In the genomic region with DNA sequence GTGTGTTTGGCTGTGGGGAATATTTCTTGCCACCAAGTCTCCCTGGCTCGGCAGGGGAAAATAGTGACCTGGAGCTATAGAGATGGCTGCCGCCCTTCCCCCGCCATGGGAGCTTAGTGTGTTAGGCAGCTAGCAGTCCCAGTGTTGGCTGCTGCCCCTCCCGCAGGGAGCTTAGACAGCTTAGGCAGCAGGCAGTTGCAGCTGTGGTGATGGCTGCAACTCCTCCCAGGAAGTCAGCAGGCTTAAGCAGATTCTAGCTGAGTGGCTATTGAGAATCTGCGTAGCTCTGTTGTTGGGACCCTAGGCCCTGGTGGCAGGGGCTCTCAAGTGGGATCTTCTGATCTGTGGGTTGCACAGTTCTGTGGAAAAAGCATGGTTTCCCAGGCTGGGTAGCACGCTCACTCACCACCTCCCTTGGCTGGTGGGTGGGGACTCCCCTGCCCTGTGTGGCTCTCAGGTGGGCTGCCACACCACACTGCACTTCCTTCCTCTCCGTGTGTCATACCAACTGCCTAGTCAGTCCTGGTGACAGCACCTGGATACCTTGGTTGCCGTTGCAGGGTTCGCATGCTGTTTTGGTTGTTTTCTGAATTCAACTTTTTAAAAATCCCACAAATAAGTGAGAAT, we compare ENCODE assay signal across 19 cellular contexts. TPM values are rescaled to one million over a fixed set of nuclear protein-coding genes. Genes with fewer than 3 reads are reported as not detected.
DNase-seq lines count a peak whose midpoint lies in the region; ATAC-seq, FAIRE-seq and TF ChIP-seq lines count a peak whose summit lies in the region.
"Had no signal": no experiment of that assay in that cellular context is flagged by ENCODE, and none has a peak within 500 bp of the region (broad histone marks: within the 10 kb centered on the region; RNA-seq: fewer than 3 reads in every experiment).

No MANE protein-coding gene starts in this region.

- H3K4me1 Mint-ChIP-seq in T-cell = no peaks in the 10 kb centered on the region
- H3K4me1 Mint-ChIP-seq: central memory CD8-positive, alpha-beta T cell; mesothelial cell of epicardium had no signal

- no peak overlapping the region for H3K14ac ChIP-seq in IMR-90 (replicated peaks; ENCODE audit: low read depth, low read length)

- H3K4me3 Mint-ChIP-seq in T-cell = no peak overlapping the region
- H3K4me3 Mint-ChIP-seq: central memory CD8-positive, alpha-beta T cell; mesothelial cell of epicardium had no signal

- no peak overlapping the region for H3K4ac ChIP-seq in IMR-90 (ENCODE audit: low read depth, low read length)

- no peak overlapping the region for H2BK15ac ChIP-seq in IMR-90 (ENCODE audit: low read depth, low read length)

- no peaks in the 10 kb centered on the region for H3K36me3 Mint-ChIP-seq in T-cell
- H3K36me3 Mint-ChIP-seq: mesothelial cell of epicardium had no signal

- no peaks in the 10 kb centered on the region for H3K36me3 ChIP-seq in IMR-90 (ENCODE audit: control insufficient read depth, insufficient read depth, low read length)
- H3K36me3 ChIP-seq in K562 (ENCODE audit: control insufficient read depth, insufficient read depth, low read length) = no peaks in the 10 kb centered on the region
- H3K36me3 ChIP-seq: neutrophil, right atrium auricular region had no signal

- TF ChIP-seq RAD21 in IMR-90 (IDR thresholded peaks at IDR 0.05; ENCODE audit: low read length) = no peak
- TF ChIP-seq RAD21 in K562 (CRISPR knock-in tag; conservative IDR thresholded peaks at IDR 0.05 in 1 of 2, IDR thresholded peaks at IDR 0.05 in 1 of 2) = no peak

- H3K4me2 ChIP-seq in IMR-90 (ENCODE audit: low read depth, low read length) (no peak overlapping the region), K562 (ENCODE audit: insufficient read depth, low read length) (no peak overlapping the region)

- H3K9me1 ChIP-seq in IMR-90 (ENCODE audit: insufficient read depth, low read length) (no peaks in the 10 kb centered on the region), K562 (ENCODE audit: control insufficient read depth, insufficient read depth, low read length) (no peaks in the 10 kb centered on the region)

- no peak overlapping the region for H4K5ac ChIP-seq in IMR-90 (ENCODE audit: low read depth, low read length)

- no peak overlapping the region for H2BK20ac ChIP-seq in IMR-90 (ENCODE audit: low read depth, low read length)

- no peak overlapping the region for H2BK120ac ChIP-seq in IMR-90 (ENCODE audit: low read depth, low read length)

- no peak overlapping the region for H3K56ac ChIP-seq in IMR-90 (ENCODE audit: extremely low read depth, insufficient read depth, low read length)

- no peak overlapping the region for H3K27ac Mint-ChIP-seq in T-cell
- H3K27ac Mint-ChIP-seq: mesothelial cell of epicardium had no signal

- no peak overlapping the region for H2AK9ac ChIP-seq in IMR-90 (replicated peaks; ENCODE audit: low read depth, low read length, poor library complexity)

- TF ChIP-seq CTCF in IMR-90 (conservative IDR thresholded peaks at IDR 0.05; ENCODE audit: low read depth, low read length) (no peak), K562 (IDR thresholded peaks at IDR 0.05 in 2 of 3, conservative IDR thresholded peaks at IDR 0.05 in 1 of 3; ENCODE audit: insufficient read depth in 2 of 3, low read depth in 1 of 3, low read length in 3 of 3) (no peak)

- no peaks in the 10 kb centered on the region for H4K20me1 ChIP-seq in IMR-90 (ENCODE audit: insufficient read depth, low read length)
- H4K20me1 ChIP-seq in K562 (replicated peaks; ENCODE audit: control insufficient read depth, insufficient read depth, low read length) = no peaks in the 10 kb centered on the region

- in situ Hi-C loops in IMR-90 (cut with MboI; ENCODE audit: low sequenced_read_pairs) = no loop called here
- in situ Hi-C loops in K562 (cut with MboI) = no loop called here

- no peak overlapping the region for H3K23ac ChIP-seq in IMR-90 (ENCODE audit: low read depth, low read length)

- TF ChIP-seq EP300 in K562 (IDR thresholded peaks at IDR 0.05; ENCODE audit: low read length) = no peak

- no peaks in the 10 kb centered on the region for H3K79me1 ChIP-seq in IMR-90 (ENCODE audit: low read depth in 1 of 2, low read length in 2 of 2)

- no peak overlapping the region for H3K9ac ChIP-seq in IMR-90 (ENCODE audit: low read depth, low read length)
- H3K9ac ChIP-seq in K562 (ENCODE audit: insufficient read depth in 1 of 2, low read depth in 2 of 2, low read length in 2 of 2) = peak overlapping the region in 1 of 2 experiments; percentile 47; a peak in 1 of 4 replicates

- ATAC-seq in IMR-90 (ENCODE audit: low read depth) (peak; percentile 54; the same call in 1 of the 2 replicates), T-cell (replicated peaks in 1 of 4) (peak; percentile 52 to 65 (median 59)), K562 (peak; percentile 35; the same call in 1 of the 3 replicates), HG03175 (IDR thresholded peaks at IDR 0.05; ENCODE audit: unreplicated experiment) (no peak)
- ATAC-seq: left colon had no signal

- intact Hi-C loops in IMR-90 (cut with micrococcal nuclease) (no loop called here), K562 (cut with micrococcal nuclease) (no loop called here)

- BruUV-seq in IMR-90 (replicated peaks; lab: Mats Ljungman, UMichigan) (no TSS peak), K562 (replicated peaks; lab: Mats Ljungman, UMichigan) (no TSS peak)

- CTCF ChIA-PET in IMR-90 (lab: Yijun Ruan, JAX) = interaction anchor here (0.8 kb wide), 1 partner anchor 18 kb away, joined by 4 read pairs; no protein-coding TSS in a partner anchor
- CTCF ChIA-PET in T-cell (lab: Charles Lee) = no interaction called here
- CTCF ChIA-PET in K562 (lab: Yijun Ruan, JAX; ENCODE audit: low intra/inter-chr PET ratio) = no interaction called here

- POLR2A ChIA-PET in IMR-90 (lab: Charles Lee; ENCODE audit: unreplicated experiment) = no interaction called here
- POLR2A ChIA-PET in T-cell (lab: Charles Lee) = no interaction called here
- POLR2A ChIA-PET in K562 (lab: Yijun Ruan, JAX) = interaction anchor here (0.6 kb wide), 1 partner anchor 190 kb away, joined by 3 read pairs; no protein-coding TSS in a partner anchor

- TF ChIP-seq POLR2A in IMR-90 (IDR thresholded peaks at IDR 0.05; ENCODE audit: low read depth, low read length) (no peak), K562 (conservative IDR thresholded peaks at IDR 0.05) (no peak)

- H3K4me3 ChIP-seq in IMR-90 (ENCODE audit: insufficient read depth, low read depth, low read length) = no peak overlapping the region
- no peak overlapping the region for H3K4me3 ChIP-seq in K562
- H3K4me3 ChIP-seq: right atrium auricular region had no signal

- peaks cover 8 to 15% (median 9%) of the 10 kb centered on the region in 3 donors for H3K9me3 Mint-ChIP-seq in T-cell
- H3K9me3 Mint-ChIP-seq: central memory CD8-positive, alpha-beta T cell had no signal

- H3K9me3 ChIP-seq in IMR-90 (ENCODE audit: control insufficient read depth, insufficient read depth, low read length) (no peaks in the 10 kb centered on the region), K562 (replicated peaks; ENCODE audit: control insufficient read depth, insufficient read depth, low read depth, low read length) (no peaks in the 10 kb centered on the region)
- H3K9me3 ChIP-seq: neutrophil had no signal

- no peaks in the 10 kb centered on the region for H3K4me1 ChIP-seq in IMR-90 (ENCODE audit: control insufficient read depth, insufficient read depth, low read length)
- no peaks in the 10 kb centered on the region; a peak in 2 of 5 replicates for H3K4me1 ChIP-seq in K562 (replicated peaks in 1 of 2; ENCODE audit: control insufficient read depth in 2 of 2, insufficient read depth in 2 of 2, low read length in 2 of 2)
- H3K4me1 ChIP-seq: right atrium auricular region had no signal

- no peak for FAIRE-seq in K562 (lab: Jason Lieb, UNC)
- FAIRE-seq: GM19239 had no signal

- H2AFZ ChIP-seq in IMR-90 (replicated peaks; ENCODE audit: low read length, poor library complexity) = no peak overlapping the region
- H2AFZ ChIP-seq in K562 (ENCODE audit: low read depth, low read length) = no peak overlapping the region; the same call in 1 of the 2 replicates

- DNase-seq in IMR-90 (no peak), T-cell (peak in 13 of 34 experiments; percentile 0 to 29 (median 3)), K562 (ENCODE audit: extremely low read depth in 1 of 4, low spot score in 3 of 4) (peak in 1 of 4 experiments; percentile 5), DMS 273 (lab: John Stamatoyannopoulos, UW; ENCODE audit: unreplicated experiment) (no peak), HuH-7 (ENCODE audit: low spot score) (no peak)
- peak; percentile 13 for DNase-seq in stimulated activated CD8-positive, alpha-beta memory T cell treated with anti-CD3 and anti-CD28 coated beads, Interleukin-4, amount 100 ng/mL, for 24 hours (ENCODE audit: low read depth)
- DNase-seq in central memory CD4-positive, alpha-beta T cell = no peak
- DNase-seq: hypothalamus, left colon, NCI-H2107, NCI-H774, trophoblast cell had no signal

- no peak overlapping the region for H2AK5ac ChIP-seq in IMR-90 (ENCODE audit: low read depth, low read length)

- dilution Hi-C loops in IMR-90 (cut with HindIII; ENCODE audit: low sequenced_read_pairs, unreplicated experiment) = no loop called here

- peaks cover 3% of the 10 kb centered on the region for H3K27me3 ChIP-seq in IMR-90 (ENCODE audit: control insufficient read depth, insufficient read depth, low read length)
- no peaks in the 10 kb centered on the region for H3K27me3 ChIP-seq in K562 (ENCODE audit: control insufficient read depth in 2 of 2, insufficient read depth in 2 of 2, low read length in 2 of 2)
- H3K27me3 ChIP-seq: neutrophil, right atrium auricular region had no signal

- H3K18ac ChIP-seq in IMR-90 (ENCODE audit: low read depth, low read length) = no peak overlapping the region

- no peak overlapping the region for H4K91ac ChIP-seq in IMR-90 (ENCODE audit: insufficient read depth, low read depth, low read length)

- peaks cover 5 to 33% of the 10 kb centered on the region in 2 donors for H3K27me3 Mint-ChIP-seq in T-cell

- H3K27ac ChIP-seq in IMR-90 (ENCODE audit: insufficient read depth, low read length) = no peak overlapping the region
- H3K27ac ChIP-seq in K562 (ENCODE audit: extremely low read depth, low read depth, low read length) = no peak overlapping the region
- H3K27ac ChIP-seq: neutrophil, right atrium auricular region had no signal

- H3K79me2 ChIP-seq in K562 (ENCODE audit: control insufficient read depth, insufficient read depth, low read length) = no peaks in the 10 kb centered on the region

- no peak overlapping the region for H4K8ac ChIP-seq in IMR-90 (ENCODE audit: low read depth in 2 of 2, low read length in 2 of 2)

- no peak overlapping the region for H2BK5ac ChIP-seq in IMR-90 (ENCODE audit: low read depth, low read length, poor library complexity, severe bottlenecking)

- WGBS in IMR-90 (ENCODE audit: extremely low coverage in 2 of 2, insufficient read length in 1 of 2), 2 experiments = 0% methylated on average over 1 of the region's 9 CpGs; no CpG with 5 or more reads in 1 of the 2 experiments
- 11% methylated on average over 9 of the region's 9 CpGs for WGBS in K562 (ENCODE audit: insufficient coverage, low coverage, missing lambda C conversion rate)

RNA-seq across cellular contexts. Expression of a gene that starts 9.3 kb away (rescaled TPM):
- total RNA-seq in IMR-90 (2012; rRNA removed) (not detected in 2 replicates), T-cell (not detected), K562 (2014; rRNA removed) (not detected in 2 replicates), K562 (2014; rRNA removed; fragmentation: Illumina TruSeq; extraction: Trizol) (not detected in 2 replicates), K562 (2015; rRNA removed; fragmentation: Illumina TruSeq; extraction: Trizol) (not detected in 2 replicates), K562 (2021) (not detected in 2 replicates)
- polyA plus RNA-seq in IMR-90 (2012; rRNA removed) (not detected in 2 replicates), K562 (2011; rRNA removed) (not detected in 2 replicates), K562 (2014; fragmentation: Illumina TruSeq; extraction: Trizol) (not detected in 2 replicates), K562 (2014; fragmentation: Nextera tagmentation; extraction: Ambion mirVana) (not detected), K562 (2014; rRNA removed) (not detected in 2 replicates)
- not detected in 2 replicates for polyA plus RNA-seq in IMR-90 (2012; cell fraction: cytosol; rRNA removed)
- not detected in 2 replicates for polyA plus RNA-seq in IMR-90 (2012; cell fraction: nucleus; rRNA removed; ENCODE audit: low replicate concordance)
- not detected in 2 replicates for total RNA-seq in K562 (2011; cell fraction: chromatin; rRNA removed; ENCODE audit: low replicate concordance)
- not detected in 2 replicates for total RNA-seq in K562 (2011; cell fraction: nucleolus; rRNA removed)
- not detected in 2 replicates for total RNA-seq in K562 (2011; cell fraction: nucleoplasm; rRNA removed)
- polyA plus RNA-seq in K562 (2011; cell fraction: cytosol; rRNA removed) = not detected in 2 replicates
- polyA plus RNA-seq in K562 (2011; cell fraction: nucleus; rRNA removed) = not detected in 2 replicates
- polyA plus RNA-seq in K562 (2012) = not detected in 2 replicates
- polyA minus RNA-seq in K562 (2011; rRNA and poly(A)+ RNA removed) = not detected in 2 replicates
- polyA minus RNA-seq in K562 (2011; cell fraction: cytosol; rRNA and poly(A)+ RNA removed) = not detected in 2 replicates
- polyA minus RNA-seq in K562 (2011; cell fraction: nucleus; rRNA and poly(A)+ RNA removed) = not detected in 2 replicates
- total RNA-seq: left colon, mesothelial cell of epicardium, right atrium auricular region had no signal
- polyA plus RNA-seq: BJ had no signal

RNA-seq across cellular contexts. Expression of a gene that starts 20.9 kb away (rescaled TPM):
- total RNA-seq in IMR-90 (2012; rRNA removed) = not detected in 2 replicates
- not detected in 2 replicates for polyA plus RNA-seq in IMR-90 (2012; rRNA removed)
- not detected in 2 replicates for polyA plus RNA-seq in IMR-90 (2012; cell fraction: cytosol; rRNA removed)
- 0.05 and 0.18 TPM in 2 replicates for polyA plus RNA-seq in IMR-90 (2012; cell fraction: nucleus; rRNA removed; ENCODE audit: low replicate concordance)
- under 1 TPM in 1 of 5 donors, not detected in 4; 0.35 TPM for total RNA-seq in T-cell
- not detected in 2 replicates for total RNA-seq in K562 (2011; cell fraction: chromatin; rRNA removed; ENCODE audit: low replicate concordance)
- total RNA-seq in K562 (2011; cell fraction: nucleolus; rRNA removed) = not detected in 2 replicates
- total RNA-seq in K562 (2011; cell fraction: nucleoplasm; rRNA removed) = not detected in 2 replicates
- total RNA-seq in K562 (2014; rRNA removed) = not detected in 2 replicates
- total RNA-seq in K562 (2014; rRNA removed; fragmentation: Illumina TruSeq; extraction: Trizol) = 0.10 TPM in 1 of 2 replicates, not detected in the other
- total RNA-seq in K562 (2015; rRNA removed; fragmentation: Illumina TruSeq; extraction: Trizol) = not detected in 2 replicates
- total RNA-seq in K562 (2021) = not detected in 2 replicates
- not detected in 2 replicates for polyA plus RNA-seq in K562 (2011; rRNA removed)
- polyA plus RNA-seq in K562 (2011; cell fraction: cytosol; rRNA removed) = 0.04 TPM in 1 of 2 replicates, not detected in the other
- polyA plus RNA-seq in K562 (2011; cell fraction: nucleus; rRNA removed) = not detected in 2 replicates
- polyA plus RNA-seq in K562 (2012) = 0.06 TPM in 1 of 2 replicates, not detected in the other
- polyA plus RNA-seq in K562 (2014; fragmentation: Illumina TruSeq; extraction: Trizol) = 0.06 TPM in 1 of 2 replicates, not detected in the other
- polyA plus RNA-seq in K562 (2014; fragmentation: Nextera tagmentation; extraction: Ambion mirVana) = under 1 TPM in 1 of 2 experiments, not detected in 1; 0.06 TPM
- polyA plus RNA-seq in K562 (2014; rRNA removed) = 0.03 TPM in 1 of 2 replicates, not detected in the other
- polyA minus RNA-seq in K562 (2011; rRNA and poly(A)+ RNA removed) = not detected in 2 replicates
- not detected in 2 replicates for polyA minus RNA-seq in K562 (2011; cell fraction: cytosol; rRNA and poly(A)+ RNA removed)
- not detected in 2 replicates for polyA minus RNA-seq in K562 (2011; cell fraction: nucleus; rRNA and poly(A)+ RNA removed)
- total RNA-seq: left colon, mesothelial cell of epicardium had no signal

RNA-seq across cellular contexts. Expression of a gene that starts 35.2 kb away (rescaled TPM):
- not detected in 2 replicates for total RNA-seq in IMR-90 (2012; rRNA removed)
- polyA plus RNA-seq in IMR-90 (2012; rRNA removed) = not detected in 2 replicates
- not detected in 2 replicates for polyA plus RNA-seq in IMR-90 (2012; cell fraction: cytosol; rRNA removed)
- polyA plus RNA-seq in IMR-90 (2012; cell fraction: nucleus; rRNA removed; ENCODE audit: low replicate concordance) = not detected in 2 replicates
- not detected for total RNA-seq in T-cell
- total RNA-seq in K562 (2011; cell fraction: chromatin; rRNA removed; ENCODE audit: low replicate concordance) = not detected in 2 replicates
- total RNA-seq in K562 (2011; cell fraction: nucleolus; rRNA removed) = not detected in 2 replicates
- not detected in 2 replicates for total RNA-seq in K562 (2011; cell fraction: nucleoplasm; rRNA removed)
- not detected in 2 replicates for total RNA-seq in K562 (2014; rRNA removed)
- not detected in 2 replicates for total RNA-seq in K562 (2014; rRNA removed; fragmentation: Illumina TruSeq; extraction: Trizol)
- not detected in 2 replicates for total RNA-seq in K562 (2015; rRNA removed; fragmentation: Illumina TruSeq; extraction: Trizol)
- total RNA-seq in K562 (2021) = not detected in 2 replicates
- not detected in 2 replicates for polyA plus RNA-seq in K562 (2011; rRNA removed)
- not detected in 2 replicates for polyA plus RNA-seq in K562 (2011; cell fraction: cytosol; rRNA removed)
- polyA plus RNA-seq in K562 (2011; cell fraction: nucleus; rRNA removed) = not detected in 2 replicates
- not detected in 2 replicates for polyA plus RNA-seq in K562 (2012)
- not detected in 2 replicates for polyA plus RNA-seq in K562 (2014; fragmentation: Illumina TruSeq; extraction: Trizol)
- polyA plus RNA-seq in K562 (2014; fragmentation: Nextera tagmentation; extraction: Ambion mirVana) = not detected
- not detected in 2 replicates for polyA plus RNA-seq in K562 (2014; rRNA removed)
- not detected in 2 replicates for polyA minus RNA-seq in K562 (2011; rRNA and poly(A)+ RNA removed)
- polyA minus RNA-seq in K562 (2011; cell fraction: cytosol; rRNA and poly(A)+ RNA removed) = not detected in 2 replicates
- not detected in 2 replicates for polyA minus RNA-seq in K562 (2011; cell fraction: nucleus; rRNA and poly(A)+ RNA removed)
- total RNA-seq: left colon, mesothelial cell of epicardium, right atrium auricular region had no signal
- polyA plus RNA-seq: BJ had no signal

RNA-seq across cellular contexts. Expression of a gene that starts 43.3 kb away (rescaled TPM):
- total RNA-seq in IMR-90 (2012; rRNA removed) (not detected in 2 replicates), T-cell (not detected), K562 (2014; rRNA removed) (not detected in 2 replicates), K562 (2014; rRNA removed; fragmentation: Illumina TruSeq; extraction: Trizol) (not detected in 2 replicates), K562 (2015; rRNA removed; fragmentation: Illumina TruSeq; extraction: Trizol) (not detected in 2 replicates), K562 (2021) (not detected in 2 replicates)
- polyA plus RNA-seq in IMR-90 (2012; rRNA removed) (not detected in 2 replicates), K562 (2011; rRNA removed) (not detected in 2 replicates), K562 (2014; fragmentation: Illumina TruSeq; extraction: Trizol) (not detected in 2 replicates), K562 (2014; fragmentation: Nextera tagmentation; extraction: Ambion mirVana) (not detected), K562 (2014; rRNA removed) (not detected in 2 replicates)
- not detected in 2 replicates for polyA plus RNA-seq in IMR-90 (2012; cell fraction: cytosol; rRNA removed)
- 0.15 TPM in 1 of 2 replicates, not detected in the other for polyA plus RNA-seq in IMR-90 (2012; cell fraction: nucleus; rRNA removed; ENCODE audit: low replicate concordance)
- not detected in 2 replicates for total RNA-seq in K562 (2011; cell fraction: chromatin; rRNA removed; ENCODE audit: low replicate concordance)
- not detected in 2 replicates for total RNA-seq in K562 (2011; cell fraction: nucleolus; rRNA removed)
- not detected in 2 replicates for total RNA-seq in K562 (2011; cell fraction: nucleoplasm; rRNA removed)
- polyA plus RNA-seq in K562 (2011; cell fraction: cytosol; rRNA removed) = not detected in 2 replicates
- polyA plus RNA-seq in K562 (2011; cell fraction: nucleus; rRNA removed) = not detected in 2 replicates
- not detected in 2 replicates for polyA plus RNA-seq in K562 (2012)
- 0.36 TPM in 1 of 2 replicates, not detected in the other for polyA minus RNA-seq in K562 (2011; rRNA and poly(A)+ RNA removed)
- polyA minus RNA-seq in K562 (2011; cell fraction: cytosol; rRNA and poly(A)+ RNA removed) = not detected in 2 replicates
- not detected in 2 replicates for polyA minus RNA-seq in K562 (2011; cell fraction: nucleus; rRNA and poly(A)+ RNA removed)
- total RNA-seq: left colon, mesothelial cell of epicardium, right atrium auricular region had no signal

RNA-seq across cellular contexts. Expression of a gene that starts 51.6 kb away (rescaled TPM):
- total RNA-seq in IMR-90 (2012; rRNA removed) (not detected in 2 replicates), T-cell (not detected), K562 (2014; rRNA removed) (not detected in 2 replicates), K562 (2014; rRNA removed; fragmentation: Illumina TruSeq; extraction: Trizol) (not detected in 2 replicates), K562 (2015; rRNA removed; fragmentation: Illumina TruSeq; extraction: Trizol) (not detected in 2 replicates), K562 (2021) (not detected in 2 replicates)
- polyA plus RNA-seq in IMR-90 (2012; rRNA removed) (not detected in 2 replicates), K562 (2011; rRNA removed) (not detected in 2 replicates), K562 (2014; fragmentation: Illumina TruSeq; extraction: Trizol) (not detected in 2 replicates), K562 (2014; fragmentation: Nextera tagmentation; extraction: Ambion mirVana) (not detected), K562 (2014; rRNA removed) (not detected in 2 replicates)
- polyA plus RNA-seq in IMR-90 (2012; cell fraction: cytosol; rRNA removed) = not detected in 2 replicates
- 0.15 TPM in 1 of 2 replicates, not detected in the other for polyA plus RNA-seq in IMR-90 (2012; cell fraction: nucleus; rRNA removed; ENCODE audit: low replicate concordance)
- not detected in 2 replicates for total RNA-seq in K562 (2011; cell fraction: chromatin; rRNA removed; ENCODE audit: low replicate concordance)
- total RNA-seq in K562 (2011; cell fraction: nucleolus; rRNA removed) = not detected in 2 replicates
- not detected in 2 replicates for total RNA-seq in K562 (2011; cell fraction: nucleoplasm; rRNA removed)
- polyA plus RNA-seq in K562 (2011; cell fraction: cytosol; rRNA removed) = not detected in 2 replicates
- not detected in 2 replicates for polyA plus RNA-seq in K562 (2011; cell fraction: nucleus; rRNA removed)
- polyA plus RNA-seq in K562 (2012) = not detected in 2 replicates
- polyA minus RNA-seq in K562 (2011; rRNA and poly(A)+ RNA removed) = not detected in 2 replicates
- not detected in 2 replicates for polyA minus RNA-seq in K562 (2011; cell fraction: cytosol; rRNA and poly(A)+ RNA removed)
- polyA minus RNA-seq in K562 (2011; cell fraction: nucleus; rRNA and poly(A)+ RNA removed) = not detected in 2 replicates
- total RNA-seq: left colon, mesothelial cell of epicardium, right atrium auricular region had no signal
